8 cellular contexts compared by ENCODE assay signal in the genomic region with DNA sequence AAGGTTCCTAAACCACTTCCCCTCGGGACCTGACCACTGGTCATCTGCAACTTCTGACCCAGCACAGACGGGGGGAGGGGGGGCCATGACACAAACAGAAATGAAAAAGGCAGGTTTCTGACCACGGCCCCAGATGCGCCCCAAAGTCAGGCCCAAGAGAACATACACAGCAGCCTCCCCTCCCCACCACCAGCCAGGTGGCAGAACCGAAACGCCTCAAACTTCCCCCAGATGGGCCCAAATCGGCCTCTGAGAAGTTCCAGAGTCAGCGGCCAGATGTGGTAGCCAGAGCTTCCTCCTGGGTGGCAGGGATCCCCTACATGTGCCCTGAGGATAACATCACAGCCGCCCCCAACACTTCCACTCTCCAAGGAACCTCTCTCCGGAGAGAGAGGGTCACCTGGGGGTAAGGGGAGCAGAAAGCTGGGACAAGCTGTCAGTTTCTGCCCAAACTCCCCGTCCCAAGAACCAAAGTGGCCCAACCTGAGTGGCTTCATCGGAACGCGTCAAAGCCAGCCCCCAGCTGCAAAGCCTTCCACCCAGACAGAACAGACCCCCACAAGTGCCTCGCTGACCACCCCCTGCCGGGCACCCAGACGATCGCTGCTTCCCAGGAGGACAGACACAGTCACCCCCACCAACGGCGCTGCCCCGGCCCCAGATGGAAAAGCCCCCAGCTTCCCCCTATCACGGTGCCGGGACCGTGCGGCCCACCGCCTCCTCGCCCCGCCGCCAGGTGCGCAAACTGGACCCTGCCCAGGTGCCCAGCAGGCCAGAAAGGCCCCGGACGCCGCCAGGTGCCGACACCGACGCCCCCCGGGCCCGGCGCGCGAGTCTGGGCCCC. TPM values are rescaled to one million over a fixed set of nuclear protein-coding genes. Genes with fewer than 3 reads are reported as not detected.
A peak's percentile ranks its signal among the peaks of the same experiment; 100 is the strongest.
DNase-seq lines count a peak whose midpoint lies in the region; ATAC-seq and TF ChIP-seq lines count a peak whose summit lies in the region.

No MANE protein-coding gene starts in this region.

- whole genome bisulfite sequencing in ovary, 3 donors = 0 to 1% (median 0%) methylated on average over 13 to 41 of the region's 41 CpGs

- H3K36me3 ChIP-seq in BE2C (no peaks in the 10 kb centered on the region), ovary (no peaks in the 10 kb centered on the region)

- no peak for TF ChIP-seq EP300 in ovary (IDR thresholded peaks at IDR 0.05)

- peak overlapping the region; percentile 86 for H3K4me3 ChIP-seq in BE2C (ENCODE audit: low read depth, low read length)
- peak overlapping the region; percentile 97 for H3K4me3 ChIP-seq in fibroblast of pulmonary artery (replicated peaks; ENCODE audit: low read depth, low read length)
- H3K4me3 ChIP-seq in ovary = peak overlapping the region; percentile 94

- H3K27ac ChIP-seq in ovary = peak overlapping the region; percentile 85 to 98

- peak; percentile 16 for TF ChIP-seq POLR2A in ovary (IDR thresholded peaks at IDR 0.05)

- peak; percentile 1 for ATAC-seq in HG02943 (IDR thresholded peaks at IDR 0.05; ENCODE audit: low read depth, unreplicated experiment)
- no peak for ATAC-seq in HG03039 (IDR thresholded peaks at IDR 0.05; ENCODE audit: unreplicated experiment)

- no peaks in the 10 kb centered on the region for H3K9me3 ChIP-seq in BE2C
- no peaks in the 10 kb centered on the region for H3K9me3 ChIP-seq in ovary

- H3K27me3 ChIP-seq in BE2C = no peaks in the 10 kb centered on the region
- H3K27me3 ChIP-seq in ovary = no peaks in the 10 kb centered on the region

- no peaks in the 10 kb centered on the region for H3K4me1 ChIP-seq in BE2C
- H3K4me1 ChIP-seq in ovary (ENCODE audit: insufficient read depth) = peaks cover 9% of the 10 kb centered on the region

- TF ChIP-seq CTCF in BE2C (IDR thresholded peaks at IDR 0.05; ENCODE audit: low read depth, low read length) (no peak), fibroblast of pulmonary artery (IDR thresholded peaks at IDR 0.05; ENCODE audit: low read length, missing control alignments) (no peak), ovary (IDR thresholded peaks at IDR 0.05) (no peak)

- intact Hi-C loops in ovary (cut with DNase I) = loop anchor here in 1 of 4 donors (5.0 kb wide), 1 partner anchor 54 kb away; no protein-coding TSS in a partner anchor

- DNase-seq in BE2C = peak; percentile 41
- peak; percentile 63 for DNase-seq in activated CD8-positive, alpha-beta memory T cell treated with anti-CD3 and anti-CD28 coated beads, Interleukin-2, amount 50 U/mL, for 48 hours
- DNase-seq in fibroblast of pulmonary artery (ENCODE audit: low read depth) = no peak
- peak; percentile 50 to 76 (median 67) for DNase-seq in ovary
- no peak for DNase-seq in NCI-H2029 treated with DMSO at 0.1 percent for 48 hours (lab: John Stamatoyannopoulos, UW)
- DNase-seq in DMS79 treated with DMSO at 0.1 percent for 48 hours (lab: John Stamatoyannopoulos, UW) = no peak

RNA-seq across cellular contexts. Expression of a gene that starts 0.8 kb away (rescaled TPM):
- polyA plus RNA-seq in BE2C (2012; ENCODE audit: insufficient read depth, insufficient read length, low read depth) = 25.9 TPM
- total RNA-seq in ovary = 10 to 100 TPM in 6 of 7 donors, 1 to 10 TPM in 1; 9.8 to 22.3 (median 19.8) TPM
- polyA plus RNA-seq in ovary = 10 to 100 TPM in 1 of 2 donors, 1 to 10 TPM in 1; 1.6 to 12.3 TPM

RNA-seq across cellular contexts. Expression of a gene that starts 22.3 kb away (rescaled TPM):
- polyA plus RNA-seq in BE2C (2012; ENCODE audit: insufficient read depth, insufficient read length, low read depth) = 511 TPM
- 100 to 1,000 TPM; 198 to 354 (median 290) TPM for total RNA-seq in ovary
- 100 to 1,000 TPM in 1 of 2 donors, 10 to 100 TPM in 1; 14.1 to 319 TPM for polyA plus RNA-seq in ovary

RNA-seq across cellular contexts. Expression of a gene that starts 36.6 kb away (rescaled TPM):
- 231 TPM for polyA plus RNA-seq in BE2C (2012; ENCODE audit: insufficient read depth, insufficient read length, low read depth)
- 10 to 100 TPM; 63.5 to 76.7 (median 65.9) TPM for total RNA-seq in ovary
- polyA plus RNA-seq in ovary = 10 to 100 TPM; 52.0 to 78.3 TPM

RNA-seq across cellular contexts. Expression of a gene that starts 50.6 kb away (rescaled TPM):
- polyA plus RNA-seq in BE2C (2012; ENCODE audit: insufficient read depth, insufficient read length, low read depth) = 2,272 TPM
- 1,000 to 10,000 TPM; 1,269 to 1,882 (median 1,382) TPM for total RNA-seq in ovary
- 1,000 to 10,000 TPM; 1,409 to 1,581 TPM for polyA plus RNA-seq in ovary

Comparison
In these comparisons a context has a peak if more than half of its experiments do, and no peak if none do; other contexts are left out.
1. DNase-seq: peak in BE2C (single experiment), activated CD8-positive, alpha-beta memory T cell treated with anti-CD3 and anti-CD28 coated beads, Interleukin-2, amount 50 U/mL, for 48 hours (single experiment) and ovary (5 of 5); none in fibroblast of pulmonary artery (single experiment), NCI-H2029 treated with DMSO at 0.1 percent for 48 hours (single experiment) and DMS79 treated with DMSO at 0.1 percent for 48 hours (single experiment).
2. Peak in every context shown above with its lines, with median percentiles within 50 percentile points of each other: H3K4me3 ChIP-seq.